ENCODE assay signal across 8 cellular contexts in the genomic region with DNA sequence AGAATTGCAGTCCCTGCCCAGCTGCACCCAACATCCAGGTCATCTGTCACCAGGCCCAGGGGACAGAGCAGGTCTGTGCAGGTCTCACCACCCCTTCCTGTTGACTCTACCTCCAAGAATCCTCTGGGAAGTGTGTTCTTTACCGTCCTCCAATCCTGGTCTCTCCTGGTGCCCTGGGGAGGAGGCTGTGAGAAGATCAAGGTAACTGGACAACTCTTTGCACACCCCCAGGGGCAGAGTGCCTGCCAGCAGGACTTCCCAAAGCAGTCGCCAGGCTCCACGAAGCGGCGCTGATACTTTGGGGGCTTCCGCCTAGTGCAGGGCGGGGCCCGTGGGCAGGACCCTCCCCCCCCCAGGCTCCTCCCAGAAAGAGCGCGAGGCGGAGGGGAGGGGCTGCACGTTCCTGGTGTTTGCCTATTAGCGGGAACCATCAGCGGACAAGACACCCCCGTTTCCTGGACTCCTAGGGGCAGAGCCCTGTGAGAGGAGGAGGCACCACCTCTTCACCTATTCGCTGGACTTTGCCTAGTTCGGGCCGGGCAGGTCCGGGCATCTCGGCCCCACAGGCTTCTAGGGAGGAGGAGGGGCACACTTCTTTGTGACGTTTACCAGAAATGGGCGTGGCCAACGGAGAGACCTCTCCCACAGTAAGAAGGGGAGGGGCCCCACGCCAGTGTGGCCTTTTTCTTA.
DNase-seq lines count a peak whose midpoint lies in the region; ATAC-seq and TF ChIP-seq lines count a peak whose summit lies in the region.

No MANE protein-coding gene starts in this region.

- H3K4me1 Mint-ChIP-seq in T-helper 2 cell treated with Interferon-gamma antibody and Interleukin-4, amounts not matched to agents 5 μg/mL and 100 μg/mL, for 36 hours (ENCODE audit: low read depth): no peaks in the 10 kb centered on the region

- no peaks in the 10 kb centered on the region for H3K36me3 ChIP-seq in adrenal gland (replicated peaks in 1 of 2)

- ATAC-seq in HG02852 (IDR thresholded peaks at IDR 0.05; ENCODE audit: unreplicated experiment): no peak

- H3K27ac Mint-ChIP-seq in T-helper 2 cell treated with Interferon-gamma antibody and Interleukin-4, amounts not matched to agents 5 μg/mL and 100 μg/mL, for 36 hours: no peak overlapping the region

- H3K9me3 Mint-ChIP-seq in T-helper 2 cell treated with Interferon-gamma antibody and Interleukin-4, amounts not matched to agents 5 μg/mL and 100 μg/mL, for 36 hours: no peaks in the 10 kb centered on the region

- no peak overlapping the region for H3K27ac ChIP-seq in adrenal gland

- H3K4me3 ChIP-seq in adrenal gland: no peak overlapping the region

- no peaks in the 10 kb centered on the region for H3K4me1 ChIP-seq in adrenal gland (replicated peaks in 1 of 2)

- TF ChIP-seq POLR2A in adrenal gland (IDR thresholded peaks at IDR 0.05): no peak

- peaks cover 7% of the 10 kb centered on the region for H3K27me3 ChIP-seq in adrenal gland

- H3K36me3 Mint-ChIP-seq in T-helper 2 cell treated with Interferon-gamma antibody and Interleukin-4, amounts not matched to agents 5 μg/mL and 100 μg/mL, for 36 hours (ENCODE audit: low read depth): no peaks in the 10 kb centered on the region

- H3K9me3 ChIP-seq in adrenal gland (replicated peaks in 1 of 3): no peaks in the 10 kb centered on the region

- intact Hi-C loops in adrenal gland (cut with DNase I): no loop called here

- peaks cover 2% of the 10 kb centered on the region for H3K27me3 Mint-ChIP-seq in T-helper 2 cell treated with Interferon-gamma antibody and Interleukin-4, amounts not matched to agents 5 μg/mL and 100 μg/mL, for 36 hours (ENCODE audit: low read depth)

- DNase-seq in HT-29 (ENCODE audit: low spot score) (peak; percentile 90), iPS DF 19.7 (ENCODE audit: low read depth, low spot score) (peak; percentile 68), retina (peak; percentile 98), adrenal gland (no peak), NCI-H187 treated with DMSO at 0.1 percent for 48 hours (lab: John Stamatoyannopoulos, UW) (no peak)
- DNase-seq in T-helper 2 cell treated with Interferon-gamma antibody and Interleukin-4, amounts not matched to agents 5 μg/mL and 100 μg/mL, for 36 hours (ENCODE audit: low spot score): no peak
- no peak for DNase-seq in activated CD4-positive, alpha-beta T cell treated with anti-CD3 and anti-CD28 coated beads, Interleukin-2, amount 50 U/mL, for 1 hour

- H3K4me3 Mint-ChIP-seq in T-helper 2 cell treated with Interferon-gamma antibody and Interleukin-4, amounts not matched to agents 5 μg/mL and 100 μg/mL, for 36 hours: peak overlapping the region; percentile 5

- TF ChIP-seq CTCF in adrenal gland (IDR thresholded peaks at IDR 0.05): no peak

- 0 to 9% (median 3%) methylated on average over 5 to 24 of the region's 24 CpGs for WGBS in adrenal gland, 4 donors

Comparison
In these comparisons a context has a peak if more than half of its experiments do, and no peak if none do; other contexts are left out.
1. DNase-seq: peak in HT-29 (single experiment), iPS DF 19.7 (single experiment) and retina (single experiment); none in T-helper 2 cell treated with Interferon-gamma antibody and Interleukin-4, amounts not matched to agents 5 μg/mL and 100 μg/mL, for 36 hours (single experiment), adrenal gland (0 of 7), activated CD4-positive, alpha-beta T cell treated with anti-CD3 and anti-CD28 coated beads, Interleukin-2, amount 50 U/mL, for 1 hour (single experiment) and NCI-H187 treated with DMSO at 0.1 percent for 48 hours (single experiment).